9 cellular contexts compared by ENCODE assay signal in genomic region chr5:73508521-73508920, GRCh38. TPM values are rescaled to one million over a fixed set of nuclear protein-coding genes. Genes with fewer than 3 reads are reported as not detected.
A peak's percentile ranks its signal among the peaks of the same experiment; 100 is the strongest.
DNase-seq lines count a peak whose midpoint lies in the region; ATAC-seq, FAIRE-seq and TF ChIP-seq lines count a peak whose summit lies in the region.
"Not testable (repeated sequence)": the region's sequence is repeated elsewhere in the genome, so short reads cannot be mapped to it uniquely, and the experiment has no call there.
"Had no signal": no experiment of that assay in that cellular context is flagged by ENCODE, and none has a peak within 500 bp of the region (broad histone marks: within the 10 kb centered on the region; RNA-seq: fewer than 3 reads in every experiment).

No MANE protein-coding gene starts in this region.

- intact Hi-C loops in HepG2 (cut with micrococcal nuclease; ENCODE audit: unreplicated experiment); natural killer cell (cut with micrococcal nuclease): not testable (repeated sequence)

- H3K4me1 Mint-ChIP-seq in T-helper 17 cell, natural killer cell: not testable (repeated sequence)

- H3K36me3 ChIP-seq in DND-41 (ENCODE audit: insufficient read depth, low read length) (peaks cover 32% of the 10 kb centered on the region), HepG2 (replicated peaks in 1 of 2; ENCODE audit: control insufficient read depth in 1 of 2, insufficient read depth in 2 of 2, low read length in 2 of 2) (peaks cover 0 to 27% of the 10 kb centered on the region in 2 experiments; a peak in 4 of 5 replicates), thoracic aorta (peaks cover 11% of the 10 kb centered on the region)

- in situ Hi-C loops in HepG2 (cut with HindIII; ENCODE audit: extremely low pct_ligation_motif_present, low pct_unique_long_range_greater_than_20kb): not testable (repeated sequence)

- POLR2A ChIA-PET in HepG2 (lab: Yijun Ruan, JAX): interaction anchor here (1.4 to 2.5 kb wide), 2 partner anchors 10 to 11 kb away, joined by 4 to 14 read pairs; partner anchors contain the start of gene BTF3

- WGBS in HepG2 (ENCODE audit: low lambda C conversion rate): 98% methylated on average over 25 of the region's 26 CpGs

- H3K9me3 Mint-ChIP-seq in activated naive CD4-positive, alpha-beta T cell treated with anti-CD3 and anti-CD28 coated beads, Interleukin-2, amount 50 U/mL, for 72 hours; natural killer cell: not testable (repeated sequence)

- H3K27ac Mint-ChIP-seq in T-helper 17 cell; activated naive CD4-positive, alpha-beta T cell treated with anti-CD3 and anti-CD28 coated beads, Interleukin-2, amount 50 U/mL, for 72 hours; natural killer cell: not testable (repeated sequence)

- H3K27me3 ChIP-seq in DND-41 (ENCODE audit: insufficient read depth, low read length, poor library complexity); HepG2 (ENCODE audit: control insufficient read depth in 1 of 2, insufficient read depth in 2 of 2, low read length in 2 of 2); thoracic aorta (replicated peaks; ENCODE audit: insufficient read depth): not testable (repeated sequence)

- not testable (repeated sequence) for BruUV-seq in HepG2 (replicated peaks; lab: Mats Ljungman, UMichigan)

- TF ChIP-seq RAD21 in HepG2 (CRISPR knock-in tag; IDR thresholded peaks at IDR 0.05): not testable (repeated sequence)

- peak; percentile 69 for ATAC-seq in DND-41 (ENCODE audit: insufficient read depth, low read depth)
- peak; percentile 55 for ATAC-seq in HG02642 (IDR thresholded peaks at IDR 0.05; ENCODE audit: poor library complexity, unreplicated experiment)
- ATAC-seq in T-helper 17 cell: peak; percentile 81
- ATAC-seq in activated naive CD4-positive, alpha-beta T cell treated with anti-CD3 and anti-CD28 coated beads, Interleukin-2, amount 50 U/mL, for 72 hours: peak; percentile 71 to 72
- peak; percentile 53 for ATAC-seq in esophagus mucosa
- ATAC-seq in HepG2: peak; percentile 28; the same call in 1 of the 3 replicates
- ATAC-seq in natural killer cell: peak; percentile 70 to 84 (median 79)
- ATAC-seq in thoracic aorta (ENCODE audit: insufficient number of reproducible peaks, low FRiP score, low read depth): not testable (repeated sequence)

- H3K4me1 ChIP-seq in DND-41 (ENCODE audit: insufficient read depth, low read length): not testable (repeated sequence)
- peaks cover 12% of the 10 kb centered on the region; the same call in 1 of the 2 replicates for H3K4me1 ChIP-seq in HepG2 (ENCODE audit: insufficient read depth, low read length)
- peaks cover 0 to 18% of the 10 kb centered on the region in 2 donors for H3K4me1 ChIP-seq in thoracic aorta (ENCODE audit: control insufficient read depth in 1 of 2, low read depth in 2 of 2)

- not testable (repeated sequence) for FAIRE-seq in HepG2 (lab: Jason Lieb, UNC)

- H4K20me1 ChIP-seq in DND-41 (ENCODE audit: insufficient read depth, low read length); HepG2 (ENCODE audit: insufficient read depth, low read length): not testable (repeated sequence)

- TF ChIP-seq CTCF in DND-41 (IDR thresholded peaks at IDR 0.05; ENCODE audit: borderline replicate concordance, extremely low read depth, low read length, poor library complexity, severe bottlenecking); HepG2 (CRISPR knock-in tag; IDR thresholded peaks at IDR 0.05); natural killer cell (IDR thresholded peaks at IDR 0.05); thoracic aorta (IDR thresholded peaks at IDR 0.05): not testable (repeated sequence)

- CTCF ChIA-PET in HepG2 (lab: Yijun Ruan, JAX; ENCODE audit: low intra/inter-chr PET ratio, low total read pairs): not testable (repeated sequence)

- not testable (repeated sequence) for H3K4me2 ChIP-seq in DND-41 (ENCODE audit: insufficient read depth, low read length); HepG2 (ENCODE audit: low read depth, low read length)

- H3K27ac ChIP-seq in DND-41 (ENCODE audit: low read length); HepG2 (ENCODE audit: extremely low read length, insufficient read depth, low read length): not testable (repeated sequence)
- H3K27ac ChIP-seq in thoracic aorta: peak overlapping the region; percentile 52 to 69

- DNase-seq in DND-41; T-helper 17 cell; activated naive CD4-positive, alpha-beta T cell treated with anti-CD3 and anti-CD28 coated beads, Interleukin-2, amount 50 U/mL, for 72 hours (ENCODE audit: low spot score in 2 of 2); HepG2 (ENCODE audit: low spot score); natural killer cell; thoracic aorta (ENCODE audit: low spot score): not testable (repeated sequence)

- not testable (repeated sequence) for TF ChIP-seq EP300 in HepG2 (IDR thresholded peaks at IDR 0.05; ENCODE audit: low read depth in 2 of 2, low read length in 2 of 2); HepG2 (CRISPR knock-in tag; IDR thresholded peaks at IDR 0.05; ENCODE audit: borderline replicate concordance)

- H2AFZ ChIP-seq in DND-41 (ENCODE audit: low read depth, low read length); HepG2 (ENCODE audit: low read length): not testable (repeated sequence)

- TF ChIP-seq POLR2A in HepG2 (IDR thresholded peaks at IDR 0.05; ENCODE audit: insufficient read depth in 1 of 2, low read depth in 2 of 2, low read length in 2 of 2): not testable (repeated sequence)

- H3K27me3 Mint-ChIP-seq in T-helper 17 cell; natural killer cell (ENCODE audit: low read depth in 2 of 2): not testable (repeated sequence)

- not testable (repeated sequence) for H3K9ac ChIP-seq in DND-41 (ENCODE audit: low read depth, low read length); HepG2 (ENCODE audit: insufficient read depth, low read depth, low read length)

- not testable (repeated sequence) for H3K36me3 Mint-ChIP-seq in T-helper 17 cell (ENCODE audit: low read depth); natural killer cell
- H3K36me3 Mint-ChIP-seq in activated naive CD4-positive, alpha-beta T cell treated with anti-CD3 and anti-CD28 coated beads, Interleukin-2, amount 50 U/mL, for 72 hours: peaks cover 6 to 12% of the 10 kb centered on the region in 2 donors

- H3K79me2 ChIP-seq in DND-41 (ENCODE audit: insufficient read depth, low read length); HepG2 (ENCODE audit: insufficient read depth, low read length): not testable (repeated sequence)

- not testable (repeated sequence) for H3K4me3 Mint-ChIP-seq in T-helper 17 cell, natural killer cell

- H3K9me3 ChIP-seq in DND-41 (ENCODE audit: insufficient read depth, low read length, severe bottlenecking); T-helper 17 cell (ENCODE audit: control insufficient read depth, low read length, poor library complexity, severe bottlenecking); HepG2 (ENCODE audit: low read length); thoracic aorta: not testable (repeated sequence)

- not testable (repeated sequence) for H3K4me3 ChIP-seq in DND-41 (ENCODE audit: low read depth in 1 of 2, low read length in 2 of 2); HepG2 (replicated peaks in 1 of 3; ENCODE audit: insufficient read depth in 1 of 3, low read depth in 2 of 3, low read length in 3 of 3)
- H3K4me3 ChIP-seq in thoracic aorta: peak overlapping the region; percentile 61

RNA-seq across cellular contexts. Expression of gene BTF3, which starts 10.3 kb away (rescaled TPM):
- total RNA-seq in T-helper 17 cell (100 to 1,000 TPM; 600 to 744 TPM), esophagus mucosa (764 TPM), HepG2 (2016; rRNA removed; fragmentation: Illumina TruSeq; extraction: Trizol) (698 and 836 TPM in 2 replicates), natural killer cell (100 to 1,000 TPM; 364 to 423 (median 391) TPM), thoracic aorta (100 to 1,000 TPM; 250 to 407 TPM)
- 100 to 1,000 TPM; 971 TPM for total RNA-seq in activated naive CD4-positive, alpha-beta T cell treated with anti-CD3 and anti-CD28 coated beads, Interleukin-2, amount 50 U/mL, for 72 hours
- total RNA-seq in HepG2 (2016; cell fraction: cytosol; rRNA removed; fragmentation: Illumina TruSeq; extraction: Trizol; ENCODE audit: low read depth): 507 and 559 TPM in 2 replicates
- 679 and 821 TPM in 2 replicates for total RNA-seq in HepG2 (2016; cell fraction: insoluble cytoplasmic fraction; rRNA removed; fragmentation: Illumina TruSeq; extraction: Trizol)
- total RNA-seq in HepG2 (2016; cell fraction: membrane; rRNA removed; fragmentation: Illumina TruSeq; extraction: Trizol): 771 and 850 TPM in 2 replicates
- total RNA-seq in HepG2 (2016; cell fraction: nucleus; rRNA removed; fragmentation: Illumina TruSeq; extraction: Trizol): 289 and 303 TPM in 2 replicates
- 471 and 557 TPM in 2 replicates for polyA plus RNA-seq in HepG2 (2011; rRNA removed)
- 298 and 449 TPM in 2 replicates for polyA plus RNA-seq in HepG2 (2011; cell fraction: cytosol; rRNA removed)
- polyA plus RNA-seq in HepG2 (2011; cell fraction: nucleus; rRNA removed): 96.1 and 122 TPM in 2 replicates
- 940 and 1,043 TPM in 2 replicates for polyA plus RNA-seq in HepG2 (2012)
- 922 and 1,006 TPM in 2 replicates for polyA plus RNA-seq in HepG2 (2016; cell fraction: cytosol; fragmentation: Illumina TruSeq; extraction: Trizol; ENCODE audit: low read depth)
- 1,304 and 1,359 TPM in 2 replicates for polyA plus RNA-seq in HepG2 (2016; cell fraction: insoluble cytoplasmic fraction; fragmentation: Illumina TruSeq; extraction: Trizol; ENCODE audit: low read depth)
- polyA plus RNA-seq in HepG2 (2016; cell fraction: membrane; fragmentation: Illumina TruSeq; extraction: Trizol; ENCODE audit: low read depth): 1,256 and 1,375 TPM in 2 replicates
- 596 and 617 TPM in 2 replicates for polyA plus RNA-seq in HepG2 (2016; cell fraction: nucleus; fragmentation: Illumina TruSeq; extraction: Trizol; ENCODE audit: insufficient read depth, low read depth)
- 152 and 382 TPM in 2 replicates for polyA minus RNA-seq in HepG2 (2011; rRNA and poly(A)+ RNA removed; ENCODE audit: low replicate concordance)
- polyA minus RNA-seq in HepG2 (2011; cell fraction: cytosol; rRNA and poly(A)+ RNA removed): 285 and 287 TPM in 2 replicates
- 113 and 151 TPM in 2 replicates for polyA minus RNA-seq in HepG2 (2011; cell fraction: nucleus; rRNA and poly(A)+ RNA removed)

RNA-seq across cellular contexts. Expression of gene ANKRA2, which starts 56.9 kb away (rescaled TPM):
- 10 to 100 TPM; 28.1 to 34.5 TPM for total RNA-seq in T-helper 17 cell
- total RNA-seq in activated naive CD4-positive, alpha-beta T cell treated with anti-CD3 and anti-CD28 coated beads, Interleukin-2, amount 50 U/mL, for 72 hours: 10 to 100 TPM; 21.1 to 39.9 TPM
- 12.9 TPM for total RNA-seq in esophagus mucosa
- total RNA-seq in HepG2 (2016; rRNA removed; fragmentation: Illumina TruSeq; extraction: Trizol): 20.4 and 23.6 TPM in 2 replicates
- 3.9 and 5.1 TPM in 2 replicates for total RNA-seq in HepG2 (2016; cell fraction: cytosol; rRNA removed; fragmentation: Illumina TruSeq; extraction: Trizol; ENCODE audit: low read depth)
- 23.6 TPM in 2 replicates for total RNA-seq in HepG2 (2016; cell fraction: insoluble cytoplasmic fraction; rRNA removed; fragmentation: Illumina TruSeq; extraction: Trizol)
- total RNA-seq in HepG2 (2016; cell fraction: membrane; rRNA removed; fragmentation: Illumina TruSeq; extraction: Trizol): 11.2 and 13.3 TPM in 2 replicates
- total RNA-seq in HepG2 (2016; cell fraction: nucleus; rRNA removed; fragmentation: Illumina TruSeq; extraction: Trizol): 35.7 and 36.1 TPM in 2 replicates
- 29.4 and 33.6 TPM in 2 replicates for polyA plus RNA-seq in HepG2 (2011; rRNA removed)
- polyA plus RNA-seq in HepG2 (2011; cell fraction: cytosol; rRNA removed): 10.6 and 13.7 TPM in 2 replicates
- polyA plus RNA-seq in HepG2 (2011; cell fraction: nucleus; rRNA removed): 41.0 and 45.4 TPM in 2 replicates
- 25.6 and 31.0 TPM in 2 replicates for polyA plus RNA-seq in HepG2 (2012)
- 1.8 and 2.9 TPM in 2 replicates for polyA plus RNA-seq in HepG2 (2016; cell fraction: cytosol; fragmentation: Illumina TruSeq; extraction: Trizol; ENCODE audit: low read depth)
- polyA plus RNA-seq in HepG2 (2016; cell fraction: insoluble cytoplasmic fraction; fragmentation: Illumina TruSeq; extraction: Trizol; ENCODE audit: low read depth): 19.0 and 20.5 TPM in 2 replicates
- 5.4 and 6.3 TPM in 2 replicates for polyA plus RNA-seq in HepG2 (2016; cell fraction: membrane; fragmentation: Illumina TruSeq; extraction: Trizol; ENCODE audit: low read depth)
- polyA plus RNA-seq in HepG2 (2016; cell fraction: nucleus; fragmentation: Illumina TruSeq; extraction: Trizol; ENCODE audit: insufficient read depth, low read depth): 42.7 and 49.0 TPM in 2 replicates
- 1.5 and 8.7 TPM in 2 replicates for polyA minus RNA-seq in HepG2 (2011; rRNA and poly(A)+ RNA removed; ENCODE audit: low replicate concordance)
- polyA minus RNA-seq in HepG2 (2011; cell fraction: cytosol; rRNA and poly(A)+ RNA removed): 11.2 and 12.4 TPM in 2 replicates
- 61.2 and 67.1 TPM in 2 replicates for polyA minus RNA-seq in HepG2 (2011; cell fraction: nucleus; rRNA and poly(A)+ RNA removed)
- 10 to 100 TPM; 37.4 to 44.4 (median 41.9) TPM for total RNA-seq in natural killer cell
- 10 to 100 TPM; 13.1 to 35.6 TPM for total RNA-seq in thoracic aorta

RNA-seq across cellular contexts. Expression of gene UTP15, which starts 57.0 kb away (rescaled TPM):
- total RNA-seq in T-helper 17 cell: 10 to 100 TPM; 35.8 to 41.6 TPM
- 10 to 100 TPM; 25.7 to 44.8 TPM for total RNA-seq in activated naive CD4-positive, alpha-beta T cell treated with anti-CD3 and anti-CD28 coated beads, Interleukin-2, amount 50 U/mL, for 72 hours
- total RNA-seq in esophagus mucosa: 16.9 TPM
- total RNA-seq in HepG2 (2016; rRNA removed; fragmentation: Illumina TruSeq; extraction: Trizol): 35.8 and 45.2 TPM in 2 replicates
- total RNA-seq in HepG2 (2016; cell fraction: cytosol; rRNA removed; fragmentation: Illumina TruSeq; extraction: Trizol; ENCODE audit: low read depth): 9.3 and 9.4 TPM in 2 replicates
- total RNA-seq in HepG2 (2016; cell fraction: insoluble cytoplasmic fraction; rRNA removed; fragmentation: Illumina TruSeq; extraction: Trizol): 33.6 and 44.5 TPM in 2 replicates
- total RNA-seq in HepG2 (2016; cell fraction: membrane; rRNA removed; fragmentation: Illumina TruSeq; extraction: Trizol): 14.1 and 14.4 TPM in 2 replicates
- 58.1 and 62.5 TPM in 2 replicates for total RNA-seq in HepG2 (2016; cell fraction: nucleus; rRNA removed; fragmentation: Illumina TruSeq; extraction: Trizol)
- polyA plus RNA-seq in HepG2 (2011; rRNA removed): 6.6 and 7.3 TPM in 2 replicates
- 4.4 and 6.0 TPM in 2 replicates for polyA plus RNA-seq in HepG2 (2011; cell fraction: cytosol; rRNA removed)
- 19.6 and 25.1 TPM in 2 replicates for polyA plus RNA-seq in HepG2 (2011; cell fraction: nucleus; rRNA removed)
- polyA plus RNA-seq in HepG2 (2012): 9.0 and 10.2 TPM in 2 replicates
- polyA plus RNA-seq in HepG2 (2016; cell fraction: cytosol; fragmentation: Illumina TruSeq; extraction: Trizol; ENCODE audit: low read depth): 1.3 and 1.7 TPM in 2 replicates
- 27.4 and 29.0 TPM in 2 replicates for polyA plus RNA-seq in HepG2 (2016; cell fraction: insoluble cytoplasmic fraction; fragmentation: Illumina TruSeq; extraction: Trizol; ENCODE audit: low read depth)
- 3.1 and 4.2 TPM in 2 replicates for polyA plus RNA-seq in HepG2 (2016; cell fraction: membrane; fragmentation: Illumina TruSeq; extraction: Trizol; ENCODE audit: low read depth)
- polyA plus RNA-seq in HepG2 (2016; cell fraction: nucleus; fragmentation: Illumina TruSeq; extraction: Trizol; ENCODE audit: insufficient read depth, low read depth): 37.7 and 39.2 TPM in 2 replicates
- 18.6 and 39.5 TPM in 2 replicates for polyA minus RNA-seq in HepG2 (2011; rRNA and poly(A)+ RNA removed; ENCODE audit: low replicate concordance)
- 7.6 and 9.8 TPM in 2 replicates for polyA minus RNA-seq in HepG2 (2011; cell fraction: cytosol; rRNA and poly(A)+ RNA removed)
- 85.7 and 89.2 TPM in 2 replicates for polyA minus RNA-seq in HepG2 (2011; cell fraction: nucleus; rRNA and poly(A)+ RNA removed)
- total RNA-seq in natural killer cell: 10 to 100 TPM; 33.0 to 46.5 (median 40.9) TPM
- total RNA-seq in thoracic aorta: 10 to 100 TPM; 11.6 to 61.0 TPM

RNA-seq across cellular contexts. Expression of gene FOXD1, which starts 59.9 kb away (rescaled TPM):
- total RNA-seq in T-helper 17 cell (not detected), esophagus mucosa (0.88 TPM), HepG2 (2016; rRNA removed; fragmentation: Illumina TruSeq; extraction: Trizol) (0.04 TPM in 1 of 2 replicates, not detected in the other), natural killer cell (under 1 TPM; 0.31 to 0.63 (median 0.41) TPM), thoracic aorta (10 to 100 TPM in 1 of 2 donors, 1 to 10 TPM in 1; 6.8 to 10.0 TPM)
- under 1 TPM in 1 of 2 donors, not detected in 1; 0.78 TPM for total RNA-seq in activated naive CD4-positive, alpha-beta T cell treated with anti-CD3 and anti-CD28 coated beads, Interleukin-2, amount 50 U/mL, for 72 hours
- total RNA-seq in HepG2 (2016; cell fraction: cytosol; rRNA removed; fragmentation: Illumina TruSeq; extraction: Trizol; ENCODE audit: low read depth): not detected in 2 replicates
- not detected in 2 replicates for total RNA-seq in HepG2 (2016; cell fraction: insoluble cytoplasmic fraction; rRNA removed; fragmentation: Illumina TruSeq; extraction: Trizol)
- 0.06 TPM in 1 of 2 replicates, not detected in the other for total RNA-seq in HepG2 (2016; cell fraction: membrane; rRNA removed; fragmentation: Illumina TruSeq; extraction: Trizol)
- not detected in 2 replicates for total RNA-seq in HepG2 (2016; cell fraction: nucleus; rRNA removed; fragmentation: Illumina TruSeq; extraction: Trizol)
- 0.04 and 0.05 TPM in 2 replicates for polyA plus RNA-seq in HepG2 (2011; rRNA removed)
- 0.05 and 0.07 TPM in 2 replicates for polyA plus RNA-seq in HepG2 (2011; cell fraction: cytosol; rRNA removed)
- polyA plus RNA-seq in HepG2 (2011; cell fraction: nucleus; rRNA removed): 0.06 TPM in 1 of 2 replicates, not detected in the other
- polyA plus RNA-seq in HepG2 (2012): not detected in 2 replicates
- polyA plus RNA-seq in HepG2 (2016; cell fraction: cytosol; fragmentation: Illumina TruSeq; extraction: Trizol; ENCODE audit: low read depth): not detected in 2 replicates
- 0.13 TPM in 1 of 2 replicates, not detected in the other for polyA plus RNA-seq in HepG2 (2016; cell fraction: insoluble cytoplasmic fraction; fragmentation: Illumina TruSeq; extraction: Trizol; ENCODE audit: low read depth)
- not detected in 2 replicates for polyA plus RNA-seq in HepG2 (2016; cell fraction: membrane; fragmentation: Illumina TruSeq; extraction: Trizol; ENCODE audit: low read depth)
- polyA plus RNA-seq in HepG2 (2016; cell fraction: nucleus; fragmentation: Illumina TruSeq; extraction: Trizol; ENCODE audit: insufficient read depth, low read depth): not detected in 2 replicates
- polyA minus RNA-seq in HepG2 (2011; rRNA and poly(A)+ RNA removed; ENCODE audit: low replicate concordance): 0.06 and 0.14 TPM in 2 replicates
- polyA minus RNA-seq in HepG2 (2011; cell fraction: cytosol; rRNA and poly(A)+ RNA removed): not detected in 2 replicates
- polyA minus RNA-seq in HepG2 (2011; cell fraction: nucleus; rRNA and poly(A)+ RNA removed): not detected in 2 replicates
- polyA plus RNA-seq: CD14-positive monocyte had no signal
